Comparison of ENCODE assay signal across 29 cellular contexts in the genomic region with DNA sequence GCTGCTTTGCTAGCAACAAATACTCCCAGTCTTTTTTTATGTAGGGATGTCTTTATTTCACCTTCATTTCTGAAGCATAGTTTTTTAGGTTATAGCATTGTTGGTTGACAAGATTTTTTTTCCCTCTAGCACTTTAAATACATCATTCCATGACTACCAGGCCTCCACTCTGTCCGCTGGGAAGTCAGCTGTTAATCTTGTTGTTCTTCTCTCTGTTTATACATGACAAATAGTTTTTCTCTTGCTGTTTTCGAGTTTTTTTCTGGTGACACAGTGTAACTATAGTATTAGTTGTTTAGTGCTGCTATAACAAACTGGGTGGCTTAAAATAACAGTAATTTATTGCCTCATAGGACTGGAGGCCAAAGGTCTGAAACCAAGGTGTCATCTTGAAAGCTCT.
"Had no signal": no experiment of that assay in that cellular context is flagged by ENCODE, and none has a peak within 500 bp of the region (broad histone marks: within the 10 kb centered on the region; RNA-seq: fewer than 3 reads in every experiment).

No MANE protein-coding gene starts in this region.

- H3K4me3 Mint-ChIP-seq: stimulated activated effector memory CD8-positive, alpha-beta T cell treated with anti-CD3 and anti-CD28 coated beads, Interleukin-12 subunit alpha, Interleukin-12 subunit beta, amount 100 ng/mL, for 72 hours; stimulated activated memory B cell treated with anti-CD40 and anti-IgM and Interleukin-4, amounts not matched to agents 10 μg/mL and 1 μg/mL and 100 μg/mL, for 72 hours; stimulated activated naive B cell treated with anti-CD40 and anti-IgM and Interleukin-4, amounts not matched to agents 10 μg/mL and 1 μg/mL and 100 μg/mL, for 72 hours; stimulated activated naive CD8-positive, alpha-beta T cell treated with anti-CD3 and anti-CD28 coated beads, Interleukin-15, amount 100 ng/mL, for 72 hours; stimulated activated naive CD8-positive, alpha-beta T cell treated with anti-CD3 and anti-CD28 coated beads, Interleukin-15, Interleukin-2, amounts not matched to agents 100 ng/mL and 50 ng/mL, for 24 hours; type B pancreatic cell had no signal

- H3K27me3 ChIP-seq: stomach, suprapubic skin, testis, thyroid gland, tibial artery, tibial nerve, transverse colon, upper lobe of left lung, upper lobe of right lung, uterus, vagina had no signal

- H3K4me1 Mint-ChIP-seq: stimulated activated effector memory CD8-positive, alpha-beta T cell treated with anti-CD3 and anti-CD28 coated beads, Interleukin-12 subunit alpha, Interleukin-12 subunit beta, amount 100 ng/mL, for 72 hours; stimulated activated memory B cell treated with anti-CD40 and anti-IgM and Interleukin-4, amounts not matched to agents 10 μg/mL and 1 μg/mL and 100 μg/mL, for 72 hours; stimulated activated naive B cell treated with anti-CD40 and anti-IgM and Interleukin-4, amounts not matched to agents 10 μg/mL and 1 μg/mL and 100 μg/mL, for 72 hours; stimulated activated naive CD8-positive, alpha-beta T cell treated with anti-CD3 and anti-CD28 coated beads, Interleukin-15, amount 100 ng/mL, for 72 hours had no signal

- H3K36me3 ChIP-seq: stomach, suprapubic skin, thoracic aorta, thyroid gland, tibial artery, tibial nerve, transverse colon, upper lobe of left lung, upper lobe of right lung, uterus, vagina had no signal

- H3K27ac ChIP-seq: stomach, suprapubic skin, testis, thoracic aorta, thyroid gland, tibial artery, tibial nerve, transverse colon, upper lobe of left lung, upper lobe of right lung, uterus, vagina had no signal

- H3K36me3 Mint-ChIP-seq: stimulated activated effector memory CD8-positive, alpha-beta T cell treated with anti-CD3 and anti-CD28 coated beads, Interleukin-12 subunit alpha, Interleukin-12 subunit beta, amount 100 ng/mL, for 72 hours; stimulated activated memory B cell treated with anti-CD40 and anti-IgM and Interleukin-4, amounts not matched to agents 10 μg/mL and 1 μg/mL and 100 μg/mL, for 72 hours; stimulated activated naive B cell treated with anti-CD40 and anti-IgM and Interleukin-4, amounts not matched to agents 10 μg/mL and 1 μg/mL and 100 μg/mL, for 72 hours; type B pancreatic cell had no signal

- H3K4me3 ChIP-seq: stomach, suprapubic skin, testis, thoracic aorta, thyroid gland, tibial artery, tibial nerve, transverse colon, upper lobe of left lung, upper lobe of right lung, uterus, vagina had no signal

- DNase-seq: stimulated activated CD4-positive, alpha-beta T cell treated with anti-CD3 and anti-CD28 coated beads, Interleukin-2, amount 100 ng/mL, for 48 hours; stimulated activated CD4-positive, alpha-beta T cell treated with anti-CD3 and anti-CD28 coated beads, Interleukin-4, amount 100 ng/mL, for 1 hour; stimulated activated CD4-positive, alpha-beta T cell treated with anti-CD3 and anti-CD28 coated beads, Interleukin-4, amount 100 ng/mL, for 24 hours; stimulated activated CD4-positive, alpha-beta T cell treated with anti-CD3 and anti-CD28 coated beads, Interleukin-4, amount 100 ng/mL, for 4 hours; stimulated activated CD8-positive, alpha-beta memory T cell treated with anti-CD3 and anti-CD28 coated beads, Interleukin-4, amount 100 ng/mL, for 48 hours; stimulated activated naive B cell treated with anti-CD40 and anti-IgM and Interleukin-4, amounts not matched to agents 10 μg/mL and 1 μg/mL and 100 μg/mL, for 72 hours; stimulated activated naive CD4-positive, alpha-beta T cell; stimulated activated naive CD4-positive, alpha-beta T cell treated with Interleukin-2 at 50 U/mL for 16 hours; stimulated activated naive CD8-positive, alpha-beta T cell treated with anti-CD3 and anti-CD28 coated beads, Interleukin-15, amount 100 ng/mL, for 72 hours; stimulated activated naive CD8-positive, alpha-beta T cell treated with anti-CD3 and anti-CD28 coated beads, Interleukin-15, Interleukin-2, amounts not matched to agents 100 U/mL and 50 U/mL, for 24 hours; stomach; substantia nigra; testis; thyroid gland; tibial artery; transverse colon; trophoblast cell; upper lobe of left lung; upper lobe of right lung; uterus had no signal

- H3K9me3 ChIP-seq: stomach, testis, thoracic aorta, thyroid gland, tibial artery, tibial nerve, transverse colon, upper lobe of left lung, upper lobe of right lung, uterus, vagina had no signal

- H3K9me3 Mint-ChIP-seq: type B pancreatic cell had no signal

- FAIRE-seq: urothelium cell line had no signal

- ATAC-seq: stimulated activated effector memory CD8-positive, alpha-beta T cell treated with anti-CD3 and anti-CD28 coated beads, Interleukin-12 subunit alpha, Interleukin-12 subunit beta, amount 100 ng/mL, for 72 hours; stimulated activated memory B cell treated with anti-CD40 and anti-IgM and Interleukin-4, amounts not matched to agents 10 μg/mL and 1 μg/mL and 100 μg/mL, for 72 hours; stimulated activated naive B cell treated with anti-CD40 and anti-IgM and Interleukin-4, amounts not matched to agents 10 μg/mL and 1 μg/mL and 100 μg/mL, for 72 hours; stimulated activated naive CD8-positive, alpha-beta T cell treated with anti-CD3 and anti-CD28 coated beads, Interleukin-15, amount 100 ng/mL, for 72 hours; stimulated activated naive CD8-positive, alpha-beta T cell treated with anti-CD3 and anti-CD28 coated beads, Interleukin-15, Interleukin-2, amounts not matched to agents 100 U/mL and 50 U/mL, for 24 hours; upper lobe of right lung had no signal

- H3K4me1 ChIP-seq: stomach, suprapubic skin, testis, thyroid gland, tibial artery, tibial nerve, transverse colon, upper lobe of left lung, upper lobe of right lung, uterus, vagina had no signal

- H3K27ac Mint-ChIP-seq: stimulated activated effector memory CD8-positive, alpha-beta T cell treated with anti-CD3 and anti-CD28 coated beads, Interleukin-12 subunit alpha, Interleukin-12 subunit beta, amount 100 ng/mL, for 72 hours; stimulated activated memory B cell treated with anti-CD40 and anti-IgM and Interleukin-4, amounts not matched to agents 10 μg/mL and 1 μg/mL and 100 μg/mL, for 72 hours; stimulated activated naive B cell treated with anti-CD40 and anti-IgM and Interleukin-4, amounts not matched to agents 10 μg/mL and 1 μg/mL and 100 μg/mL, for 72 hours; stimulated activated naive CD8-positive, alpha-beta T cell treated with anti-CD3 and anti-CD28 coated beads, Interleukin-15, amount 100 ng/mL, for 72 hours; stimulated activated naive CD8-positive, alpha-beta T cell treated with anti-CD3 and anti-CD28 coated beads, Interleukin-15, Interleukin-2, amounts not matched to agents 100 ng/mL and 50 ng/mL, for 24 hours; type B pancreatic cell had no signal

- H3K27me3 Mint-ChIP-seq: stimulated activated memory B cell treated with anti-CD40 and anti-IgM and Interleukin-4, amounts not matched to agents 10 μg/mL and 1 μg/mL and 100 μg/mL, for 72 hours; stimulated activated naive B cell treated with anti-CD40 and anti-IgM and Interleukin-4, amounts not matched to agents 10 μg/mL and 1 μg/mL and 100 μg/mL, for 72 hours; stimulated activated naive CD8-positive, alpha-beta T cell treated with anti-CD3 and anti-CD28 coated beads, Interleukin-15, amount 100 ng/mL, for 72 hours; stimulated activated naive CD8-positive, alpha-beta T cell treated with anti-CD3 and anti-CD28 coated beads, Interleukin-15, Interleukin-2, amounts not matched to agents 100 ng/mL and 50 ng/mL, for 24 hours had no signal
